Comparison of ENCODE assay signal across 8 cellular contexts in the genomic region with DNA sequence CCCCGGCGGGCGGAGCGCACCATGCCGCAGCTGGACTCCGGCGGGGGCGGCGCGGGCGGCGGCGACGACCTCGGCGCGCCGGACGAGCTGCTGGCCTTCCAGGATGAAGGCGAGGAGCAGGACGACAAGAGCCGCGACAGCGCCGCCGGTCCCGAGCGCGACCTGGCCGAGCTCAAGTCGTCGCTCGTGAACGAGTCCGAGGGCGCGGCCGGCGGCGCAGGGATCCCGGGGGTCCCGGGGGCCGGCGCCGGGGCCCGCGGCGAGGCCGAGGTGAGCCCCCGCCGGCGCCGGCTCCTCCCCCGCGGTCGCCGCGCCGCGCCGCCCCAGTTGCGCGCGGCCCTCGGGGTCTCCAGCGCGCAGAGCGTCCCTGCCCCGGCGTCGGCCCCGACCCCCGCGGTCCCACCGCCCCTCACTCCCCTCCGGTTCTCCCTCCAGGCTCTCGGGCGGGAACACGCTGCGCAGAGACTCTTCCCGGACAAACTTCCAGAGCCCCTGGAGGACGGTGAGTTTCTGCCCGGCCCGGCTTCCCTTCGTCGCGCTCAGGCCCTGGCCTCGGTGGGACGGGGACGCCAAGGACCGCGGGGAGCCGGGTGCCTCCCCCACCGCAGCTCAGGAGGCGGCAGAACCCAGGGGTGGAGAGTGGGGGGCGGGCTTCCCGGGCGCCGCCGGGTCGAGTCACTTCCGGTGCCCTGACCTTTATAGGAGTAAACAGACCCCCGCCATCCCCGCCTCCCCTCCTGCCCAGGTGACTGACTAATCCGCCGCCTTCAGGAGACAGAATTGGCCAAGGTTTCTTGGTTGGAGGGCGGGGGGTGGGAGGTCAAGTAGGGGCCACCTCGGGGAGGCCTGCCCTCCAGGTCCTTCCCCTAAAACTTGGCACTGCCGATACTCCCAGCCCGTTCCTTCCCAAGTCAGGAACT. TPM values are rescaled to one million over a fixed set of nuclear protein-coding genes. Genes with fewer than 3 reads are reported as not detected.
DNase-seq lines count a peak whose midpoint lies in the region; ATAC-seq and TF ChIP-seq lines count a peak whose summit lies in the region.

No MANE protein-coding gene starts in this region.

- peaks cover 15% of the 10 kb centered on the region for H3K4me1 ChIP-seq in osteoblast (ENCODE audit: insufficient read depth, low read length)

- peaks cover under 1% of the 10 kb centered on the region for H3K36me3 ChIP-seq in osteoblast (ENCODE audit: insufficient read depth, low read length)

- ATAC-seq in HG03175 (IDR thresholded peaks at IDR 0.05; ENCODE audit: unreplicated experiment) (peak; percentile 2), HG03196 (IDR thresholded peaks at IDR 0.05; ENCODE audit: unreplicated experiment) (no peak)

- H3K9me3 Mint-ChIP-seq in activated CD4-positive, alpha-beta T cell treated with anti-CD3 and anti-CD28 coated beads, Interleukin-2, amount 10 ng/mL, durations not matched to agents 24 days and 14 days: no peaks in the 10 kb centered on the region

- TF ChIP-seq CTCF in GM12865 (IDR thresholded peaks at IDR 0.05; ENCODE audit: insufficient read depth, low read depth, low read length, missing control alignments) (no peak), osteoblast (IDR thresholded peaks at IDR 0.05; ENCODE audit: extremely low read depth, low read depth, low read length) (no peak)

- intact Hi-C loops in activated CD4-positive, alpha-beta T cell treated with anti-CD3 and anti-CD28 coated beads, Interleukin-2, amount 10 ng/mL, durations not matched to agents 24 days and 14 days (cut with micrococcal nuclease): loop anchor here (1.0 kb wide), 1 partner anchor 23 kb away; no protein-coding TSS in a partner anchor

- H3K27me3 Mint-ChIP-seq in activated CD4-positive, alpha-beta T cell treated with anti-CD3 and anti-CD28 coated beads, Interleukin-2, amount 10 ng/mL, durations not matched to agents 24 days and 14 days: peaks cover 16% of the 10 kb centered on the region

- no peak overlapping the region for H3K27ac ChIP-seq in osteoblast (ENCODE audit: low read depth, low read length)

- peaks cover 4% of the 10 kb centered on the region for H3K79me2 ChIP-seq in osteoblast (ENCODE audit: insufficient read depth, low read length)

- H3K27me3 ChIP-seq in osteoblast (ENCODE audit: insufficient read depth, low read length): no peaks in the 10 kb centered on the region

- peak overlapping the region; percentile 80 for H3K27ac Mint-ChIP-seq in activated CD4-positive, alpha-beta T cell treated with anti-CD3 and anti-CD28 coated beads, Interleukin-2, amount 10 ng/mL, durations not matched to agents 24 days and 14 days

- no peaks in the 10 kb centered on the region for H3K9me3 ChIP-seq in osteoblast (ENCODE audit: low read depth, low read length)

- peaks cover 45% of the 10 kb centered on the region for H3K36me3 Mint-ChIP-seq in activated CD4-positive, alpha-beta T cell treated with anti-CD3 and anti-CD28 coated beads, Interleukin-2, amount 10 ng/mL, durations not matched to agents 24 days and 14 days (ENCODE audit: low read depth)

- peak overlapping the region; percentile 72 for H3K4me2 ChIP-seq in osteoblast (ENCODE audit: insufficient read depth, low read length)

- peaks cover 70% of the 10 kb centered on the region for H3K4me1 Mint-ChIP-seq in activated CD4-positive, alpha-beta T cell treated with anti-CD3 and anti-CD28 coated beads, Interleukin-2, amount 10 ng/mL, durations not matched to agents 24 days and 14 days

- DNase-seq in GM12865 (ENCODE audit: low read depth) (no peak), osteoblast (ENCODE audit: insufficient read length, low spot score, missing footprints) (peak; percentile 93), ureter (ENCODE audit: low spot score) (peak; percentile 52), NCI-H1092 treated with DMSO at 0.1 percent for 48 hours (lab: John Stamatoyannopoulos, UW) (no peak)
- DNase-seq in activated CD4-positive, alpha-beta T cell treated with anti-CD3 and anti-CD28 coated beads, Interleukin-2, amount 10 ng/mL, durations not matched to agents 24 days and 14 days: peak; percentile 90
- DNase-seq in effector CD4-positive, alpha-beta T cell: peak; percentile 72

- peaks cover 9% of the 10 kb centered on the region for H4K20me1 ChIP-seq in osteoblast (ENCODE audit: insufficient read depth, low read length)

- H3K4me3 ChIP-seq in GM12865 (ENCODE audit: low read depth, low read length): peak overlapping the region; percentile 60
- peak overlapping the region; percentile 78 for H3K4me3 ChIP-seq in osteoblast (ENCODE audit: insufficient read depth, low read length)

- no peak overlapping the region for H2AFZ ChIP-seq in osteoblast (ENCODE audit: low read length)

- peak overlapping the region; percentile 79 for H3K4me3 Mint-ChIP-seq in activated CD4-positive, alpha-beta T cell treated with anti-CD3 and anti-CD28 coated beads, Interleukin-2, amount 10 ng/mL, durations not matched to agents 24 days and 14 days

RNA-seq across cellular contexts. Expression of gene TCF7, which starts 0.7 kb away (rescaled TPM):
- 112 and 113 TPM in 2 replicates for total RNA-seq in activated CD4-positive, alpha-beta T cell treated with anti-CD3 and anti-CD28 coated beads, Interleukin-2, amount 10 ng/mL, durations not matched to agents 24 days and 14 days
- total RNA-seq in osteoblast: 2.9 and 3.3 TPM in 2 replicates
- 3.6 TPM for total RNA-seq in ureter

Comparison
In these comparisons a context has a peak if more than half of its experiments do, and no peak if none do; other contexts are left out.
1. DNase-seq: peak in activated CD4-positive, alpha-beta T cell treated with anti-CD3 and anti-CD28 coated beads, Interleukin-2, amount 10 ng/mL, durations not matched to agents 24 days and 14 days (single experiment), effector CD4-positive, alpha-beta T cell (single experiment), osteoblast (single experiment) and ureter (single experiment); none in GM12865 (single experiment) and NCI-H1092 treated with DMSO at 0.1 percent for 48 hours (single experiment).
2. RNA of gene TCF7, which starts 0.7 kb away (total RNA-seq): 112 to 113 TPM in activated CD4-positive, alpha-beta T cell treated with anti-CD3 and anti-CD28 coated beads, Interleukin-2, amount 10 ng/mL, durations not matched to agents 24 days and 14 days; 3.6 TPM in ureter (single experiment) and 2.9 to 3.3 TPM in osteoblast; every median in the first group is over 10 times any median in the second.